Comparison of ENCODE assay signal across 3 cellular contexts in the genomic region with DNA sequence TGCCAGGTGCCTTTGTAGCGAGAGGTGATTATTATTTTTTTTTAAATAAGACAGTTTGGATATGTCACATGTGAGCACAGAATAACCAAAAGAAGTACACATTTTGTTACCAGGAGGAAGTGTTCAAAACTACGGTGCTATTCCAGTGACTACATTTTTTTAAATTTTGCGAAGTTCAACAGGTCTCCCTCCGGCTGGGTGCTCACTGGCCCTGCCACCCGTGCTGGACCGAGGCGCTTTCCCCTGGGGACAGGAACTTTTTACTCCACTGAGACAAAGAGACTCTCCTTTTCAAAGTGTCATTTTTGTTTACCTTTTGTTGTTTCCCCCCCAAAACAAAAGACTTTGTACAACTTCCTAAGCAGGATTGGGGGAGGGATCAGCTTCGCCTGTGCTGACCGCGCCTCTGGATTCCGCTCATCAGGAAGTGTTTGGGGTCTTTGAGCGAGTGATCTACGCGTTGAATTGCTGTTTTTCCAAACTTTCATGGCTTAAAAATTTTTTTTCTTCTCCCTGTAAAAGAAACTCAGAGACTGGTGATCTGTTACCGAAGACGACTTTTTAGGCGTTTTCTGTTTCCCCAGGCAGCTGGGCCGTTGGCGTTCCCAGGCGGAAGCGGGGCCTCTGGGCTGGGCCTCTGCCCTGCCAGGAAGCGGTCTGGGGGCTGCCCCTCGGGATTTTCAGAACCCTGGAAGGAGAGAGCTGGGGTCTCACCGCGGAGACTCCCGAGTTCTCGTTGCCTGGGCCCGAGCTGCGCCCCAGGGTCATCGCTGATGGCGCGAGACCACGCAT.
TF ChIP-seq lines count a peak whose summit lies in the region.

No MANE protein-coding gene starts in this region.

TF ChIP-seq in SK-N-SH, 30 proteins besides CTCF, POLR2A, EP300 and RAD21:
- no peak for TF ChIP-seq SMC3 (IDR thresholded peaks at IDR 0.05; ENCODE audit: low read depth, low read length)
- TF ChIP-seq MXI1 (IDR thresholded peaks at IDR 0.05; ENCODE audit: low read depth, low read length): no peak
- no peak for TF ChIP-seq MEF2A (IDR thresholded peaks at IDR 0.05; ENCODE audit: borderline replicate concordance, low read depth)
- no peak for TF ChIP-seq GABPA (IDR thresholded peaks at IDR 0.05; ENCODE audit: low read depth)
- no peak for TF ChIP-seq RCOR1 (IDR thresholded peaks at IDR 0.05; ENCODE audit: low read length)
- no peak for TF ChIP-seq SIN3A (IDR thresholded peaks at IDR 0.05; ENCODE audit: borderline replicate concordance, low read depth, low read length)

TF ChIP-seq in SK-N-SH treated with all-trans-retinoic acid at 6 μM for 48 hours, 23 proteins besides CTCF, POLR2A, EP300 and RAD21:
- TF ChIP-seq, protein P1, sequence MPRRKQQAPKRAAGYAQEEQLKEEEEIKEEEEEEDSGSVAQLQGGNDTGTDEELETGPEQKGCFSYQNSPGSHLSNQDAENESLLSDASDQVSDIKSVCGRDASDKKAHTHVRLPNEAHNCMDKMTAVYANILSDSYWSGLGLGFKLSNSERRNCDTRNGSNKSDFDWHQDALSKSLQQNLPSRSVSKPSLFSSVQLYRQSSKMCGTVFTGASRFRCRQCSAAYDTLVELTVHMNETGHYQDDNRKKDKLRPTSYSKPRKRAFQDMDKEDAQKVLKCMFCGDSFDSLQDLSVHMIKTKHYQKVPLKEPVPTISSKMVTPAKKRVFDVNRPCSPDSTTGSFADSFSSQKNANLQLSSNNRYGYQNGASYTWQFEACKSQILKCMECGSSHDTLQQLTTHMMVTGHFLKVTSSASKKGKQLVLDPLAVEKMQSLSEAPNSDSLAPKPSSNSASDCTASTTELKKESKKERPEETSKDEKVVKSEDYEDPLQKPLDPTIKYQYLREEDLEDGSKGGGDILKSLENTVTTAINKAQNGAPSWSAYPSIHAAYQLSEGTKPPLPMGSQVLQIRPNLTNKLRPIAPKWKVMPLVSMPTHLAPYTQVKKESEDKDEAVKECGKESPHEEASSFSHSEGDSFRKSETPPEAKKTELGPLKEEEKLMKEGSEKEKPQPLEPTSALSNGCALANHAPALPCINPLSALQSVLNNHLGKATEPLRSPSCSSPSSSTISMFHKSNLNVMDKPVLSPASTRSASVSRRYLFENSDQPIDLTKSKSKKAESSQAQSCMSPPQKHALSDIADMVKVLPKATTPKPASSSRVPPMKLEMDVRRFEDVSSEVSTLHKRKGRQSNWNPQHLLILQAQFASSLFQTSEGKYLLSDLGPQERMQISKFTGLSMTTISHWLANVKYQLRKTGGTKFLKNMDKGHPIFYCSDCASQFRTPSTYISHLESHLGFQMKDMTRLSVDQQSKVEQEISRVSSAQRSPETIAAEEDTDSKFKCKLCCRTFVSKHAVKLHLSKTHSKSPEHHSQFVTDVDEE (CRISPR knock-in tag; IDR thresholded peaks at IDR 0.05): no peak
- TF ChIP-seq PPARA (CRISPR knock-in tag; IDR thresholded peaks at IDR 0.05; ENCODE audit: borderline replicate concordance): no peak
- TF ChIP-seq ZNF8 (CRISPR knock-in tag; IDR thresholded peaks at IDR 0.05): no peak
- no peak for TF ChIP-seq ESRRG (CRISPR knock-in tag; IDR thresholded peaks at IDR 0.05)
- no peak for TF ChIP-seq SNAI2 (CRISPR knock-in tag; IDR thresholded peaks at IDR 0.05)
- TF ChIP-seq TCF4 (CRISPR knock-in tag; IDR thresholded peaks at IDR 0.05; ENCODE audit: borderline replicate concordance): no peak
- no peak for TF ChIP-seq ZC3H10 (CRISPR knock-in tag; IDR thresholded peaks at IDR 0.05)
- no peak for TF ChIP-seq OSR1 (CRISPR knock-in tag; IDR thresholded peaks at IDR 0.05)
- TF ChIP-seq, protein P2, sequence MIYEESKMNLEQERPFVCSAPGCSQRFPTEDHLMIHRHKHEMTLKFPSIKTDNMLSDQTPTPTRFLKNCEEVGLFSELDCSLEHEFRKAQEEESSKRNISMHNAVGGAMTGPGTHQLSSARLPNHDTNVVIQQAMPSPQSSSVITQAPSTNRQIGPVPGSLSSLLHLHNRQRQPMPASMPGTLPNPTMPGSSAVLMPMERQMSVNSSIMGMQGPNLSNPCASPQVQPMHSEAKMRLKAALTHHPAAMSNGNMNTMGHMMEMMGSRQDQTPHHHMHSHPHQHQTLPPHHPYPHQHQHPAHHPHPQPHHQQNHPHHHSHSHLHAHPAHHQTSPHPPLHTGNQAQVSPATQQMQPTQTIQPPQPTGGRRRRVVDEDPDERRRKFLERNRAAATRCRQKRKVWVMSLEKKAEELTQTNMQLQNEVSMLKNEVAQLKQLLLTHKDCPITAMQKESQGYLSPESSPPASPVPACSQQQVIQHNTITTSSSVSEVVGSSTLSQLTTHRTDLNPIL (CRISPR knock-in tag; IDR thresholded peaks at IDR 0.05; ENCODE audit: low read depth): no peak

TF ChIP-seq in endothelial cell of umbilical vein, 7 proteins besides CTCF, POLR2A, EP300 and RAD21:
- peak; percentile 9 for TF ChIP-seq EZH2 (IDR thresholded peaks at IDR 0.05; ENCODE audit: borderline replicate concordance, low read depth, low read length, severe bottlenecking)
- TF ChIP-seq, protein P3, sequence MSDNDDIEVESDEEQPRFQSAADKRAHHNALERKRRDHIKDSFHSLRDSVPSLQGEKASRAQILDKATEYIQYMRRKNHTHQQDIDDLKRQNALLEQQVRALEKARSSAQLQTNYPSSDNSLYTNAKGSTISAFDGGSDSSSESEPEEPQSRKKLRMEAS (IDR thresholded peaks at IDR 0.05; ENCODE audit: insufficient read depth, insufficient read length): no peak
TF ChIP-seq in endothelial cell of umbilical vein: peak in this region for 1.
